ENCODE assay signal across 8 cellular contexts in genomic region chr22:31346255-31346732, GRCh38.
DNase-seq lines count a peak whose midpoint lies in the region; ATAC-seq and TF ChIP-seq lines count a peak whose summit lies in the region.

PATZ1 (minus strand) TSS chr22:31346346; CDS start chr22:31345602, 744 bp downstream.

- no peaks in the 10 kb centered on the region for H3K9me3 ChIP-seq in mucosa of stomach (ENCODE audit: control insufficient read depth, low read length)

- peak; percentile 36 for ATAC-seq in HG03354 (IDR thresholded peaks at IDR 0.05; ENCODE audit: poor library complexity, severe bottlenecking, unreplicated experiment)

- H3K27me3 ChIP-seq in mucosa of stomach (ENCODE audit: control insufficient read depth, insufficient read depth, low read length), result no peaks in the 10 kb centered on the region

- H3K4me3 ChIP-seq in mucosa of stomach (ENCODE audit: low read length), result peak within 1 kb of the TSS; percentile 31

- H3K4me1 ChIP-seq in mucosa of stomach (ENCODE audit: control insufficient read depth, insufficient read depth, low read length), result peaks cover 35% of the 10 kb centered on the region

- TF ChIP-seq POLR2A in erythroblast (IDR thresholded peaks at IDR 0.05; ENCODE audit: low read length), result no peak

- H3K9ac ChIP-seq in mucosa of stomach (ENCODE audit: low read length), result peak within 1 kb of the TSS; percentile 73

- H3K36me3 ChIP-seq in mucosa of stomach (ENCODE audit: control insufficient read depth, insufficient read depth, low read length), result no peaks in the 10 kb centered on the region

- DNase-seq in activated gamma-delta T cell treated with Interleukin-2 at 50 U/mL for 16 hours, result peak; percentile 85
- DNase-seq in activated gamma-delta T cell (lab: John Stamatoyannopoulos, UW), result no peak
- peak; percentile 82 to 85 for DNase-seq in NOMO-1 (lab: John Stamatoyannopoulos, UW; ENCODE audit: unreplicated experiment in 2 of 2)
- peak; percentile 69 for DNase-seq in activated T-cell treated with anti-CD3 and anti-CD28 coated beads for 1 hour (ENCODE audit: low read depth)
- peak; percentile 87 for DNase-seq in erythroblast (lab: John Stamatoyannopoulos, UW)
- DNase-seq in stimulated activated CD8-positive, alpha-beta memory T cell treated with anti-CD3 and anti-CD28 coated beads, Interleukin-7, amount 100 ng/mL, for 4 hours (ENCODE audit: low read depth in 2 of 2), result peak; percentile 67 to 68
